11 cellular contexts compared by ENCODE assay signal in the genomic region with DNA sequence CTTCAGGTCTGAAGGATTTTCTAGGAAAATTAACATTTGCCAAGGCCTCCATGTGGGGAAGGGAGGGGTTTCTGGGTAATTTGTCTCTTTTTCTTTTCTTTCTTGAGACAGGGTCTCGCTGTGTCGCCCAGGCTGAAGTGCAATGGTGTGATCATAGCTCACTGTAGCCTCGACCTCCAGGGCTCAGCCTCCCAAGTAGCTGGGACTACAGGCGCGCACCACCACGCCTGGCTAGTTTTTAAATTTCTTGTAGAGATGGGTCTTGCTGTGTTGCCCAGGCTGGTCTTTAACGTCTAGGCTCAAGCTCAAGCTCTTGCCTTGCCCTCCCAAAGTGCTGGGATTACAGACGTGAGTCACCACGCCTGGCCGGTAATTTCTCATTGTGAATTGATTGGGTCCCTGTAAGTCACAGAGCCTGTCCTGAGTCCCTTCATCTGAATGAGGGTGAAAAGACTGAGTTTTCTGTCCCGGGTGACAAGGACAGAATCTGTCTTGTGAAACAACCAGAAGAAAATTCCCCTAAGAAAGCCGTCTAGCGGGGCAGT. TPM values are rescaled to one million over a fixed set of nuclear protein-coding genes. Genes with fewer than 3 reads are reported as not detected.
DNase-seq lines count a peak whose midpoint lies in the region; ATAC-seq and TF ChIP-seq lines count a peak whose summit lies in the region.
"Had no signal": no experiment of that assay in that cellular context is flagged by ENCODE, and none has a peak within 500 bp of the region (broad histone marks: within the 10 kb centered on the region; RNA-seq: fewer than 3 reads in every experiment).

No MANE protein-coding gene starts in this region.

- no peaks in the 10 kb centered on the region for H3K27me3 Mint-ChIP-seq in activated CD4-positive, alpha-beta T cell treated with anti-CD3 and anti-CD28 coated beads, Interleukin-2, amount 10 ng/mL, durations not matched to agents 24 days and 14 days

- TF ChIP-seq CTCF in tibial nerve (IDR thresholded peaks at IDR 0.05): no peak
- TF ChIP-seq CTCF in PC-3 (conservative IDR thresholded peaks at IDR 0.05; ENCODE audit: low read depth, low read length): no peak

- H3K27ac ChIP-seq in muscle layer of duodenum (ENCODE audit: low read length): peak overlapping the region; percentile 45
- H3K27ac ChIP-seq in tibial nerve: peak overlapping the region; percentile 75 to 97 (median 86)
- no peak overlapping the region for H3K27ac ChIP-seq in PC-3 (ENCODE audit: low read length)

- no peak overlapping the region for H3K27ac Mint-ChIP-seq in activated CD4-positive, alpha-beta T cell treated with anti-CD3 and anti-CD28 coated beads, Interleukin-2, amount 10 ng/mL, durations not matched to agents 24 days and 14 days
- H3K27ac Mint-ChIP-seq: CD8-positive, alpha-beta T cell had no signal

- no peak overlapping the region for H2AFZ ChIP-seq in PC-3 (ENCODE audit: low read length)

- H3K36me3 ChIP-seq in adipocyte (ENCODE audit: control insufficient read depth, insufficient read depth, low read length, severe bottlenecking) (peaks cover 47% of the 10 kb centered on the region), muscle layer of duodenum (ENCODE audit: control insufficient read depth in 1 of 2, insufficient read depth in 2 of 2, low read length in 2 of 2) (peaks cover 21 to 54% of the 10 kb centered on the region in 2 donors), tibial nerve (peaks cover 0 to 52% (median 15%) of the 10 kb centered on the region in 3 donors), PC-3 (ENCODE audit: low read depth, low read length) (peaks cover 22% of the 10 kb centered on the region)

- no peak for TF ChIP-seq EP300 in tibial nerve (IDR thresholded peaks at IDR 0.05)

- WGBS in tibial nerve, 2 donors: 56 to 63% methylated on average over 13 of the region's 13 CpGs

- H3K9me3 ChIP-seq in adipocyte (ENCODE audit: control insufficient read depth, low read length) (no peaks in the 10 kb centered on the region), muscle layer of duodenum (ENCODE audit: control insufficient read depth in 1 of 2, low read length in 2 of 2) (no peaks in the 10 kb centered on the region), tibial nerve (peaks cover 0 to 8% (median 1%) of the 10 kb centered on the region in 4 donors), PC-3 (ENCODE audit: low read length) (no peaks in the 10 kb centered on the region)

- DNase-seq in adipocyte (ENCODE audit: low read depth): peak; percentile 33
- peak; percentile 55 for DNase-seq in fibroblast of gingiva (ENCODE audit: low read depth)
- DNase-seq in tibial nerve (ENCODE audit: low spot score in 2 of 2): no peak
- no peak for DNase-seq in PC-3
- no peak for DNase-seq in activated CD4-positive, alpha-beta T cell treated with anti-CD3 and anti-CD28 coated beads, Interleukin-2, amount 10 ng/mL, durations not matched to agents 24 days and 14 days
- DNase-seq: CD8-positive, alpha-beta T cell; NCI-H2171 treated with DMSO at 0.1 percent for 48 hours; stimulated activated CD4-positive, alpha-beta T cell treated with anti-CD3 and anti-CD28 coated beads, Interleukin-12 subunit alpha, Interleukin-12 subunit beta, amount 100 ng/mL, for 4 hours had no signal

- CTCF ChIA-PET in PC-3 (lab: Charles Lee): no interaction called here

- no peaks in the 10 kb centered on the region for H3K4me1 Mint-ChIP-seq in activated CD4-positive, alpha-beta T cell treated with anti-CD3 and anti-CD28 coated beads, Interleukin-2, amount 10 ng/mL, durations not matched to agents 24 days and 14 days

- BruUV-seq in PC-3 (replicated peaks; lab: Mats Ljungman, UMichigan): no TSS peak

- H3K9me3 Mint-ChIP-seq in activated CD4-positive, alpha-beta T cell treated with anti-CD3 and anti-CD28 coated beads, Interleukin-2, amount 10 ng/mL, durations not matched to agents 24 days and 14 days: no peaks in the 10 kb centered on the region
- H3K9me3 Mint-ChIP-seq: CD8-positive, alpha-beta T cell had no signal

- H3K4me1 ChIP-seq in adipocyte (ENCODE audit: control insufficient read depth, insufficient read depth, low read length): peaks cover 58% of the 10 kb centered on the region
- H3K4me1 ChIP-seq in muscle layer of duodenum (ENCODE audit: control insufficient read depth in 1 of 2, insufficient read depth in 2 of 2, low read length in 2 of 2): peaks cover 0 to 29% of the 10 kb centered on the region in 2 donors
- H3K4me1 ChIP-seq in tibial nerve: peaks cover 0 to 44% (median 31%) of the 10 kb centered on the region in 4 donors
- peaks cover 18% of the 10 kb centered on the region for H3K4me1 ChIP-seq in PC-3 (ENCODE audit: insufficient read depth, low read length)

- H3F3A ChIP-seq in PC-3 (ENCODE audit: low read length, unreplicated experiment): peaks cover 7% of the 10 kb centered on the region

- POLR2A ChIA-PET in PC-3 (lab: Charles Lee; ENCODE audit: unreplicated experiment): interaction anchor here (0.7 kb wide), 1 partner anchor 17 kb away, joined by 4 read pairs; no protein-coding TSS in a partner anchor

- H4K20me1 ChIP-seq in PC-3 (ENCODE audit: low read length): no peaks in the 10 kb centered on the region

- H3K9me2 ChIP-seq in PC-3 (replicated peaks; ENCODE audit: low read length): no peaks in the 10 kb centered on the region

- no peak overlapping the region for H3K4me3 Mint-ChIP-seq in activated CD4-positive, alpha-beta T cell treated with anti-CD3 and anti-CD28 coated beads, Interleukin-2, amount 10 ng/mL, durations not matched to agents 24 days and 14 days
- H3K4me3 Mint-ChIP-seq: CD8-positive, alpha-beta T cell had no signal

- no peak for ATAC-seq in GM18858 (IDR thresholded peaks at IDR 0.05; ENCODE audit: unreplicated experiment)
- ATAC-seq in PC-3: no peak
- ATAC-seq in GM18870 (IDR thresholded peaks at IDR 0.05; ENCODE audit: unreplicated experiment): no peak
- ATAC-seq: CD8-positive, alpha-beta T cell had no signal

- H3K4me2 ChIP-seq in PC-3 (ENCODE audit: low read length): no peak overlapping the region

- H3K9ac ChIP-seq in adipocyte (ENCODE audit: low read length) (peak overlapping the region; percentile 95), PC-3 (ENCODE audit: low read length) (no peak overlapping the region)

- H3K36me3 Mint-ChIP-seq in activated CD4-positive, alpha-beta T cell treated with anti-CD3 and anti-CD28 coated beads, Interleukin-2, amount 10 ng/mL, durations not matched to agents 24 days and 14 days (ENCODE audit: low read depth): no peaks in the 10 kb centered on the region
- H3K36me3 Mint-ChIP-seq: CD8-positive, alpha-beta T cell had no signal

- no peaks in the 10 kb centered on the region for H3K79me2 ChIP-seq in PC-3 (ENCODE audit: low read length)

- intact Hi-C loops in PC-3 (cut with micrococcal nuclease): no loop called here
- intact Hi-C loops in activated CD4-positive, alpha-beta T cell treated with anti-CD3 and anti-CD28 coated beads, Interleukin-2, amount 10 ng/mL, durations not matched to agents 24 days and 14 days (cut with micrococcal nuclease): no loop called here

- H3K27me3 ChIP-seq in adipocyte (replicated peaks; ENCODE audit: control insufficient read depth, insufficient read depth, low read length) (no peaks in the 10 kb centered on the region), muscle layer of duodenum (ENCODE audit: low read depth, low read length) (no peaks in the 10 kb centered on the region), tibial nerve (no peaks in the 10 kb centered on the region), PC-3 (ENCODE audit: low read length) (no peaks in the 10 kb centered on the region)

- no peak for TF ChIP-seq POLR2A in tibial nerve (IDR thresholded peaks at IDR 0.05)

- H3K4me3 ChIP-seq in adipocyte (ENCODE audit: low read length) (peak overlapping the region; percentile 75), muscle layer of duodenum (ENCODE audit: low read depth in 1 of 2, low read length in 2 of 2) (no peak overlapping the region), tibial nerve (peak overlapping the region in 1 of 4 donors; percentile 14), PC-3 (ENCODE audit: low read length) (no peak overlapping the region)

RNA-seq across cellular contexts. Expression of a gene that starts 10.0 kb away (rescaled TPM):
- total RNA-seq in tibial nerve (10 to 100 TPM in 1 of 4 donors, 1 to 10 TPM in 3; 2.6 to 20.4 (median 4.4) TPM), PC-3 (2014; rRNA removed) (136 and 142 TPM in 2 replicates)
- 33.1 and 33.8 TPM in 2 replicates for total RNA-seq in activated CD4-positive, alpha-beta T cell treated with anti-CD3 and anti-CD28 coated beads, Interleukin-2, amount 10 ng/mL, durations not matched to agents 24 days and 14 days

RNA-seq across cellular contexts. Expression of a gene that starts 31.8 kb away (rescaled TPM):
- 100 to 1,000 TPM; 355 to 752 (median 582) TPM for total RNA-seq in tibial nerve
- total RNA-seq in PC-3 (2014; rRNA removed): 96.6 and 98.4 TPM in 2 replicates
- 3.0 and 3.3 TPM in 2 replicates for total RNA-seq in activated CD4-positive, alpha-beta T cell treated with anti-CD3 and anti-CD28 coated beads, Interleukin-2, amount 10 ng/mL, durations not matched to agents 24 days and 14 days

Comparison
In these comparisons a context has a peak if more than half of its experiments do, and no peak if none do; other contexts are left out.
1. DNase-seq: peak in adipocyte (single experiment) and fibroblast of gingiva (single experiment); none in tibial nerve (0 of 2), PC-3 (single experiment) and activated CD4-positive, alpha-beta T cell treated with anti-CD3 and anti-CD28 coated beads, Interleukin-2, amount 10 ng/mL, durations not matched to agents 24 days and 14 days (single experiment).
2. RNA of a gene that starts 31.8 kb away (total RNA-seq): 355 to 752 TPM in tibial nerve and 96.6 to 98.4 TPM in PC-3; 3.0 to 3.3 TPM in activated CD4-positive, alpha-beta T cell treated with anti-CD3 and anti-CD28 coated beads, Interleukin-2, amount 10 ng/mL, durations not matched to agents 24 days and 14 days; every median in the first group is over 10 times any median in the second.